Comparison of ENCODE assay signal across 3 cellular contexts in genomic region chr19:33167438-33167837, GRCh38.
A peak's percentile ranks its signal among the peaks of the same experiment; 100 is the strongest.
TF ChIP-seq lines count a peak whose summit lies in the region.

No MANE protein-coding gene starts in this region.

TF ChIP-seq in A549, 52 proteins besides CTCF, POLR2A, EP300 and RAD21:
- no peak for TF ChIP-seq ZC3H11A (IDR thresholded peaks at IDR 0.05)
- no peak for TF ChIP-seq HOXA7 (CRISPR knock-in tag; IDR thresholded peaks at IDR 0.05)
- no peak for TF ChIP-seq FOSB (CRISPR knock-in tag; IDR thresholded peaks at IDR 0.05)
- TF ChIP-seq JUNB (IDR thresholded peaks at IDR 0.05) = no peak
- no peak for TF ChIP-seq HOXB13 (CRISPR knock-in tag; IDR thresholded peaks at IDR 0.05; ENCODE audit: low read depth)
- no peak for TF ChIP-seq RARB (CRISPR knock-in tag; IDR thresholded peaks at IDR 0.05)
- TF ChIP-seq ZSCAN20 (CRISPR knock-in tag; IDR thresholded peaks at IDR 0.05) = no peak

TF ChIP-seq in HEK293, 187 proteins besides CTCF, POLR2A, EP300 and RAD21 (continues in another document):
- TF ChIP-seq SCRT1 (tag by site-specific recombination; IDR thresholded peaks at IDR 0.05; ENCODE audit: borderline replicate concordance) (no peak), OVOL3 (tag by site-specific recombination; IDR thresholded peaks at IDR 0.05) (no peak), ZSCAN4 (tag by site-specific recombination; IDR thresholded peaks at IDR 0.05) (no peak), ZNF311 (tag by site-specific recombination; IDR thresholded peaks at IDR 0.05; ENCODE audit: borderline replicate concordance) (peak; percentile 31; the same call in 1 of the 2 replicates), KLF16 (tag by site-specific recombination; IDR thresholded peaks at IDR 0.05) (no peak), RBAK (tag by site-specific recombination; IDR thresholded peaks at IDR 0.05) (no peak), PRDM10 (tag by site-specific recombination; IDR thresholded peaks at IDR 0.05) (no peak), ZNF571 (tag by site-specific recombination; IDR thresholded peaks at IDR 0.05) (0 out of 2 replicates have a peak, but pooled peaks have one; percentile 59), ZNF510 (tag by site-specific recombination; IDR thresholded peaks at IDR 0.05; ENCODE audit: insufficient replicate concordance) (no peak), ZNF112 (tag by site-specific recombination; IDR thresholded peaks at IDR 0.05) (no peak), ZNF398 (tag by site-specific recombination; IDR thresholded peaks at IDR 0.05) (no peak), ZNF302 (tag by site-specific recombination; IDR thresholded peaks at IDR 0.05; ENCODE audit: low read depth) (no peak), ZNF707 (tag by site-specific recombination; IDR thresholded peaks at IDR 0.05) (no peak), ZFP3 (tag by site-specific recombination; IDR thresholded peaks at IDR 0.05; ENCODE audit: low read depth) (no peak), ZNF121 (tag by site-specific recombination; IDR thresholded peaks at IDR 0.05) (no peak), ELK4 (IDR thresholded peaks at IDR 0.05; ENCODE audit: borderline replicate concordance, low read depth, low read length) (no peak), ZNF654 (tag by site-specific recombination; IDR thresholded peaks at IDR 0.05; ENCODE audit: low read depth) (no peak), ZNF610 (tag by site-specific recombination; IDR thresholded peaks at IDR 0.05; ENCODE audit: borderline replicate concordance) (0 out of 2 replicates have a peak, but pooled peaks have one; percentile 51), WT1 (tag by site-specific recombination; IDR thresholded peaks at IDR 0.05) (no peak), ZNF341 (tag by site-specific recombination; IDR thresholded peaks at IDR 0.05; ENCODE audit: low read depth) (no peak), ZNF558 (tag by site-specific recombination; IDR thresholded peaks at IDR 0.05) (no peak), ZNF324 (tag by site-specific recombination; IDR thresholded peaks at IDR 0.05) (no peak)

TF ChIP-seq in K562, 482 proteins besides CTCF, POLR2A, EP300 and RAD21:
- TF ChIP-seq ZNF592 (IDR thresholded peaks at IDR 0.05) (no peak), HNRNPK (IDR thresholded peaks at IDR 0.05; ENCODE audit: low read depth, low read length, poor library complexity, severe bottlenecking) (no peak), TOE1 (IDR thresholded peaks at IDR 0.05; ENCODE audit: borderline replicate concordance) (no peak), TOE1 (CRISPR knock-in tag; IDR thresholded peaks at IDR 0.05; ENCODE audit: borderline replicate concordance, low read depth) (no peak), GMEB1 (CRISPR knock-in tag; IDR thresholded peaks at IDR 0.05) (no peak), CHCHD3 (CRISPR knock-in tag; IDR thresholded peaks at IDR 0.05) (no peak), RBM25 (IDR thresholded peaks at IDR 0.05; ENCODE audit: low read depth, low read length, severe bottlenecking) (peak; percentile 65), MED1 (CRISPR knock-in tag; IDR thresholded peaks at IDR 0.05; ENCODE audit: borderline replicate concordance) (no peak), CAMTA2 (CRISPR knock-in tag; conservative IDR thresholded peaks at IDR 0.05) (no peak), ZNF224 (CRISPR knock-in tag; IDR thresholded peaks at IDR 0.05) (no peak), ZSCAN29 (IDR thresholded peaks at IDR 0.05) (no peak), ZHX1 (conservative IDR thresholded peaks at IDR 0.05; ENCODE audit: low read length) (no peak), HOXB6 (CRISPR knock-in tag; IDR thresholded peaks at IDR 0.05; ENCODE audit: borderline replicate concordance) (no peak), CHD4 (IDR thresholded peaks at IDR 0.05; ENCODE audit: insufficient read depth, insufficient replicate concordance, low read depth, low read length, poor library complexity, severe bottlenecking) (no peak), ZNF280A (IDR thresholded peaks at IDR 0.05; ENCODE audit: low read depth, partially characterized antibody) (peak; percentile 52), POLR3G (IDR thresholded peaks at IDR 0.05; ENCODE audit: extremely low read depth, insufficient read length, insufficient replicate concordance) (no peak), ETS2 (tag; IDR thresholded peaks at IDR 0.05; ENCODE audit: borderline replicate concordance, poor library complexity, severe bottlenecking) (no peak), ZZZ3 (IDR thresholded peaks at IDR 0.05) (no peak), MAX (CRISPR knock-in tag; IDR thresholded peaks at IDR 0.05) (no peak), PRMT5 (CRISPR knock-in tag; IDR thresholded peaks at IDR 0.05) (no peak), ZBTB26 (CRISPR knock-in tag; IDR thresholded peaks at IDR 0.05) (no peak), HNRNPLL (IDR thresholded peaks at IDR 0.05; ENCODE audit: low read depth, low read length, poor library complexity, severe bottlenecking) (no peak), ETV5 (CRISPR knock-in tag; IDR thresholded peaks at IDR 0.05; ENCODE audit: low read depth) (no peak), TAF1 (IDR thresholded peaks at IDR 0.05; ENCODE audit: control insufficient read depth, extremely low read depth, insufficient read depth, low read length, severe bottlenecking) (no peak), HDAC1 (IDR thresholded peaks at IDR 0.05) (0 out of 4 replicates have a peak, but pooled peaks of 1 of the 2 experiments have one; percentile 17), DPF2 (IDR thresholded peaks at IDR 0.05) (no peak), MLLT1 (IDR thresholded peaks at IDR 0.05) (0 out of 4 replicates have a peak, but pooled peaks of 1 of the 2 experiments have one; percentile 31), USF1 (CRISPR knock-in tag; IDR thresholded peaks at IDR 0.05) (no peak), FOXM1 (IDR thresholded peaks at IDR 0.05; ENCODE audit: low read depth) (no peak), FOXM1 (CRISPR knock-in tag; IDR thresholded peaks at IDR 0.05; ENCODE audit: low read depth) (no peak), JUNB (CRISPR knock-in tag; conservative IDR thresholded peaks at IDR 0.05) (no peak), CGGBP1 (CRISPR knock-in tag; IDR thresholded peaks at IDR 0.05) (no peak), ZNF512 (tag; IDR thresholded peaks at IDR 0.05) (peak; percentile 69), ZNF143 (CRISPR knock-in tag; IDR thresholded peaks at IDR 0.05) (no peak)
